8 cellular contexts compared by ENCODE assay signal in genomic region chr11:46845440-46845739, GRCh38. TPM values are rescaled to one million over a fixed set of nuclear protein-coding genes. Genes with fewer than 3 reads are reported as not detected.
DNase-seq lines count a peak whose midpoint lies in the region; ATAC-seq and TF ChIP-seq lines count a peak whose summit lies in the region.

No MANE protein-coding gene starts in this region.

- no peak for TF ChIP-seq POLR2A in esophagus muscularis mucosa (IDR thresholded peaks at IDR 0.05; ENCODE audit: low read depth)

- intact Hi-C loops in PC-9 (cut with micrococcal nuclease; ENCODE audit: unreplicated experiment) (no loop called here), esophagus muscularis mucosa (cut with DNase I) (no loop called here)

- H3K4me3 ChIP-seq in PC-9 (peak overlapping the region; percentile 95), esophagus muscularis mucosa (peak overlapping the region; percentile 83 to 99 (median 92)), rectal smooth muscle tissue (ENCODE audit: low read length) (peak overlapping the region; percentile 88)

- WGBS in esophagus muscularis mucosa: 0% methylated on average over 12 of the region's 12 CpGs

- H3K79me2 ChIP-seq in PC-9 (ENCODE audit: low read depth): peaks cover 53% of the 10 kb centered on the region

- peak overlapping the region; percentile 50 for H3K9ac ChIP-seq in rectal smooth muscle tissue (ENCODE audit: low read length)

- H3K27ac ChIP-seq in PC-9 (peak overlapping the region; percentile 50; the same call in 1 of the 2 replicates), esophagus muscularis mucosa (replicated peaks in 1 of 4) (peak overlapping the region; percentile 82 to 90 (median 89)), rectal smooth muscle tissue (ENCODE audit: low read depth, low read length) (peak overlapping the region; percentile 74)

- peak overlapping the region; percentile 86 for H2AFZ ChIP-seq in PC-9

- POLR2A ChIA-PET in PC-9 (lab: Charles Lee; ENCODE audit: unreplicated experiment): no interaction called here

- H3K27me3 ChIP-seq in PC-9 (ENCODE audit: insufficient read depth, low read depth): no peaks in the 10 kb centered on the region
- no peaks in the 10 kb centered on the region for H3K27me3 ChIP-seq in esophagus muscularis mucosa
- no peaks in the 10 kb centered on the region for H3K27me3 ChIP-seq in rectal smooth muscle tissue (ENCODE audit: control insufficient read depth, insufficient read depth, low read length)

- peak; percentile 46 for DNase-seq in NCI-H1105 treated with DMSO at 0.1 percent for 48 hours (lab: John Stamatoyannopoulos, UW)
- no peak for DNase-seq in NCI-H1105 (lab: John Stamatoyannopoulos, UW)
- no peak for DNase-seq in PC-9
- no peak for DNase-seq in esophagus muscularis mucosa (ENCODE audit: extremely low spot score)
- no peak for DNase-seq in GM19238 (ENCODE audit: insufficient read length, low spot score)
- no peak for DNase-seq in stimulated activated CD4-positive, alpha-beta T cell treated with anti-CD3 and anti-CD28 coated beads, Interleukin-15, amount 100 ng/mL, for 24 hours

- no TSS peak for BruUV-seq in PC-9 (replicated peaks; lab: Mats Ljungman, UMichigan)

- no peaks in the 10 kb centered on the region; the same call in 1 of the 2 replicates for H3F3A ChIP-seq in PC-9 (ENCODE audit: insufficient read depth, low read depth)

- CTCF ChIA-PET in PC-9 (lab: Charles Lee): interaction anchor here (0.6 kb wide), 1 partner anchor 59 kb away, joined by 3 read pairs; no protein-coding TSS in a partner anchor

- no peak for TF ChIP-seq EP300 in esophagus muscularis mucosa (IDR thresholded peaks at IDR 0.05)

- H3K4me2 ChIP-seq in PC-9: peak overlapping the region; percentile 85

- peaks cover 24% of the 10 kb centered on the region for H4K20me1 ChIP-seq in PC-9 (ENCODE audit: insufficient read depth)

- H3K36me3 ChIP-seq in PC-9 (ENCODE audit: low read depth) (no peaks in the 10 kb centered on the region), esophagus muscularis mucosa (no peaks in the 10 kb centered on the region), rectal smooth muscle tissue (ENCODE audit: control insufficient read depth, insufficient read depth, low read length) (no peaks in the 10 kb centered on the region)

- no peaks in the 10 kb centered on the region for H3K9me2 ChIP-seq in PC-9 (ENCODE audit: insufficient read depth)

- ATAC-seq in HG03045 (IDR thresholded peaks at IDR 0.05; ENCODE audit: unreplicated experiment): no peak

- no peaks in the 10 kb centered on the region for H3K9me3 ChIP-seq in PC-9 (ENCODE audit: insufficient read depth, low read depth)
- no peaks in the 10 kb centered on the region for H3K9me3 ChIP-seq in esophagus muscularis mucosa

- no peak for TF ChIP-seq CTCF in PC-9 (conservative IDR thresholded peaks at IDR 0.05)
- no peak for TF ChIP-seq CTCF in esophagus muscularis mucosa (IDR thresholded peaks at IDR 0.05)

- H3K4me1 ChIP-seq in PC-9 (replicated peaks; ENCODE audit: insufficient read depth) (peaks cover 22% of the 10 kb centered on the region), esophagus muscularis mucosa (peaks cover 16 to 31% (median 23%) of the 10 kb centered on the region in 4 donors), rectal smooth muscle tissue (ENCODE audit: control insufficient read depth, insufficient read depth, low read length) (peaks cover 6% of the 10 kb centered on the region)

RNA-seq across cellular contexts. Expression of gene CKAP5, which starts 0.7 kb away (rescaled TPM):
- 155 and 195 TPM in 2 replicates for total RNA-seq in PC-9 (2021)
- total RNA-seq in esophagus muscularis mucosa: 10 to 100 TPM; 32.4 to 49.2 (median 40.0) TPM
